ENCODE assay signal across 14 cellular contexts in the genomic region with DNA sequence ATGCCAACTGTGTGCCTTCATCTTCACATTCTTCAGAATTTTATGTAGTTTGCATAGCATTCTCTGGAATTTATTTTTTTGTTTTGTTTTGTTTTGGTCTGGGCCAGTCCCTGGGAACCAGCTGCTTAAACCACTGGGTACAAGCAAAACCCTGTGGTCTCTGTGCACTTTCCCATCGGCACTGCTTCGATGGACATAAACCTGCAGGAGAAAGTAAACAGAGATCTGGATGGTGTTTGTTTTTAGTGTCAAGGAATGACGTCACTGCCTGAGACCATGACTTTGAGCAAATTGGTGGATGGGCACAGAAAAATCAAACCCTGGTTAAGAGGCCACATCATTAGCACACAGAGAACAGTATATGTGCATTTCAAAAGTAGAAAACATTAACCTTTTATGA.
DNase-seq lines count a peak whose midpoint lies in the region; ATAC-seq, FAIRE-seq and TF ChIP-seq lines count a peak whose summit lies in the region.
"Had no signal": no experiment of that assay in that cellular context is flagged by ENCODE, and none has a peak within 500 bp of the region (broad histone marks: within the 10 kb centered on the region; RNA-seq: fewer than 3 reads in every experiment).

No MANE protein-coding gene starts in this region.

- H3K9ac ChIP-seq in mesenchymal stem cell (ENCODE audit: low read length): no peak overlapping the region

- H4K91ac ChIP-seq in mesenchymal stem cell (ENCODE audit: low read length): no peak overlapping the region

- H2BK120ac ChIP-seq in mesenchymal stem cell (ENCODE audit: low read depth, low read length): no peak overlapping the region

- no peak overlapping the region for H3K4me2 ChIP-seq in mesenchymal stem cell (ENCODE audit: low read length, poor library complexity, severe bottlenecking)

- H2BK5ac ChIP-seq in mesenchymal stem cell (ENCODE audit: low read depth, low read length, poor library complexity, severe bottlenecking): no peak overlapping the region

- H2BK15ac ChIP-seq in mesenchymal stem cell (ENCODE audit: low read depth, poor library complexity, severe bottlenecking): no peak overlapping the region

- no peak for FAIRE-seq in bronchial epithelial cell (lab: Jason Lieb, UNC)

- H4K8ac ChIP-seq in mesenchymal stem cell (ENCODE audit: low read length): no peak overlapping the region

- H3K36me3 ChIP-seq in bronchial epithelial cell (ENCODE audit: control insufficient read depth, insufficient read depth, low read length) (no peaks in the 10 kb centered on the region), mesenchymal stem cell (ENCODE audit: control insufficient read depth in 1 of 2, insufficient read depth in 2 of 2, low read depth in 1 of 2, low read length in 2 of 2) (no peaks in the 10 kb centered on the region)
- H3K36me3 ChIP-seq: breast epithelium, right atrium auricular region had no signal

- H3K4me3 ChIP-seq in bronchial epithelial cell (ENCODE audit: low read depth, low read length) (no peak overlapping the region), mesenchymal stem cell (ENCODE audit: insufficient read depth in 1 of 2, low read depth in 1 of 2, low read length in 2 of 2) (no peak overlapping the region)
- H3K4me3 ChIP-seq: breast epithelium, right atrium auricular region had no signal

- H3K18ac ChIP-seq in mesenchymal stem cell (ENCODE audit: low read depth in 1 of 2, low read length in 2 of 2): no peak overlapping the region

- no peak overlapping the region for H3K23ac ChIP-seq in mesenchymal stem cell (ENCODE audit: low read length in 2 of 2)

- no peak overlapping the region for H2BK12ac ChIP-seq in mesenchymal stem cell (ENCODE audit: low read length in 2 of 2)

- H2AFZ ChIP-seq in mesenchymal stem cell (ENCODE audit: low read depth, low read length): no peak overlapping the region

- 8% methylated on average over 3 of the region's 3 CpGs for WGBS in mesenchymal stem cell

- H3K27ac ChIP-seq in mesenchymal stem cell (ENCODE audit: low read length, poor library complexity, severe bottlenecking): peak overlapping the region; percentile 21
- H3K27ac ChIP-seq: breast epithelium, epithelial cell of prostate, right atrium auricular region had no signal

- H3K79me1 ChIP-seq in mesenchymal stem cell (replicated peaks; ENCODE audit: low read length, poor library complexity, severe bottlenecking): no peaks in the 10 kb centered on the region

- H3K4me1 ChIP-seq in mesenchymal stem cell (ENCODE audit: control insufficient read depth, insufficient read depth, low read depth, low read length): peaks cover 3% of the 10 kb centered on the region
- H3K4me1 ChIP-seq: breast epithelium, right atrium auricular region had no signal

- H3K14ac ChIP-seq in mesenchymal stem cell (ENCODE audit: low read length in 2 of 2): no peak overlapping the region

- ATAC-seq in HG03025 (IDR thresholded peaks at IDR 0.05; ENCODE audit: low FRiP score, unreplicated experiment): no peak

- peak; percentile 32 for DNase-seq in Daoy (ENCODE audit: low read depth)
- DNase-seq in NCI-H146 (lab: John Stamatoyannopoulos, UW): peak; percentile 15
- peak; percentile 9 for DNase-seq in bronchial epithelial cell (ENCODE audit: low read depth)
- peak; percentile 82 for DNase-seq in mesenchymal stem cell
- no peak for DNase-seq in NOMO-1 (lab: John Stamatoyannopoulos, UW; ENCODE audit: unreplicated experiment in 2 of 2)
- DNase-seq in SW 1271 (lab: John Stamatoyannopoulos, UW): no peak
- no peak for DNase-seq in 8988T
- DNase-seq: activated T-cell treated with anti-CD3 and anti-CD28 coated beads, Interleukin-2, amount 50 U/mL, for 24 hours; CD4-positive, CD25-positive, alpha-beta regulatory T cell; NCI-H526 treated with DMSO at 0.1 percent for 48 hours had no signal

- H3K27me3 ChIP-seq in bronchial epithelial cell (ENCODE audit: control insufficient read depth, insufficient read depth, low read length) (no peaks in the 10 kb centered on the region), mesenchymal stem cell (ENCODE audit: control insufficient read depth in 1 of 2, insufficient read depth in 1 of 2, low read length in 2 of 2) (no peaks in the 10 kb centered on the region)
- H3K27me3 ChIP-seq: breast epithelium, right atrium auricular region had no signal

- no peak overlapping the region for H2AK5ac ChIP-seq in mesenchymal stem cell (ENCODE audit: low read length, severe bottlenecking)

- H3K4ac ChIP-seq in mesenchymal stem cell (ENCODE audit: low read depth in 1 of 2, low read length in 2 of 2): no peak overlapping the region

- peaks cover 5% of the 10 kb centered on the region for H3K9me3 ChIP-seq in mesenchymal stem cell (ENCODE audit: control insufficient read depth, low read length)

- TF ChIP-seq CTCF in bronchial epithelial cell (IDR thresholded peaks at IDR 0.05; ENCODE audit: insufficient read depth, low read length, severe bottlenecking): no peak

Comparison
In these comparisons a context has a peak if more than half of its experiments do, and no peak if none do; other contexts are left out.
1. DNase-seq: peak in Daoy (single experiment), NCI-H146 (single experiment), bronchial epithelial cell (single experiment) and mesenchymal stem cell (single experiment); none in NOMO-1 (0 of 2), SW 1271 (0 of 2) and 8988T (single experiment).